Comparison of ENCODE assay signal across 31 cellular contexts in genomic region chr17:11954961-11955360, GRCh38.
"Had no signal": no experiment of that assay in that cellular context is flagged by ENCODE, and none has a peak within 500 bp of the region (broad histone marks: within the 10 kb centered on the region; RNA-seq: fewer than 3 reads in every experiment).

No MANE protein-coding gene starts in this region.

- H3K27me3 ChIP-seq: neutrophil, ovary, right lobe of liver, sigmoid colon, suprapubic skin, testis, tibial artery, transverse colon, upper lobe of right lung, uterus had no signal

- H3K9me3 Mint-ChIP-seq: type B pancreatic cell had no signal

- H3K4me1 Mint-ChIP-seq: naive thymus-derived CD8-positive, alpha-beta T cell; nephron progenitor cell; neural crest cell; stimulated activated memory B cell treated with anti-CD40 and anti-IgM and Interleukin-4, amounts not matched to agents 10 μg/mL and 1 μg/mL and 100 μg/mL, for 72 hours; stimulated activated naive CD8-positive, alpha-beta T cell treated with anti-CD3 and anti-CD28 coated beads, Interleukin-15, amount 100 ng/mL, for 72 hours had no signal

- DNase-seq: naive thymus-derived CD8-positive, alpha-beta T cell; nephron progenitor cell; nucleus accumbens; ovary; posterior cingulate gyrus; psoas muscle; right cardiac atrium; right lobe of liver; sigmoid colon; small intestine; stimulated activated CD4-positive, alpha-beta T cell treated with anti-CD3 and anti-CD28 coated beads, Interleukin-15, amount 100 ng/mL, for 24 hours; stimulated activated CD4-positive, alpha-beta T cell treated with anti-CD3 and anti-CD28 coated beads, Interleukin-4, amount 100 ng/mL, for 1 hour; stimulated activated CD4-positive, alpha-beta T cell treated with anti-CD3 and anti-CD28 coated beads, Interleukin-4, amount 100 ng/mL, for 4 hours; stimulated activated CD8-positive, alpha-beta memory T cell treated with anti-CD3 and anti-CD28 coated beads, Interleukin-4, amount 100 ng/mL, for 48 hours; stimulated activated naive CD4-positive, alpha-beta T cell; stimulated activated naive CD8-positive, alpha-beta T cell treated with anti-CD3 and anti-CD28 coated beads, Interleukin-15, amount 100 ng/mL, for 72 hours; stimulated activated naive CD8-positive, alpha-beta T cell treated with anti-CD3 and anti-CD28 coated beads, Interleukin-15, Interleukin-2, amounts not matched to agents 100 U/mL and 50 U/mL, for 24 hours; substantia nigra; testis; tibial artery; transverse colon; upper lobe of right lung; uterus had no signal

- ATAC-seq: naive thymus-derived CD8-positive, alpha-beta T cell; natural killer cell treated with Interleukin-12 subunit alpha and Interleukin-12 subunit beta and Interleukin-15 and Interleukin-18, amount 100 ng/mL, for 72 hours; psoas muscle; right cardiac atrium; right lobe of liver; stimulated activated memory B cell treated with anti-CD40 and anti-IgM and Interleukin-4, amounts not matched to agents 10 μg/mL and 1 μg/mL and 100 μg/mL, for 72 hours; stimulated activated naive CD8-positive, alpha-beta T cell treated with anti-CD3 and anti-CD28 coated beads, Interleukin-15, amount 100 ng/mL, for 72 hours; stimulated activated naive CD8-positive, alpha-beta T cell treated with anti-CD3 and anti-CD28 coated beads, Interleukin-15, Interleukin-2, amounts not matched to agents 100 U/mL and 50 U/mL, for 24 hours; upper lobe of right lung had no signal

- H3K4me3 ChIP-seq: ovary, psoas muscle, right lobe of liver, sigmoid colon, suprapubic skin, testis, tibial artery, transverse colon, upper lobe of right lung, uterus had no signal

- H3K27ac Mint-ChIP-seq: naive thymus-derived CD8-positive, alpha-beta T cell; natural killer cell treated with Interleukin-12 subunit alpha and Interleukin-12 subunit beta and Interleukin-15 and Interleukin-18, amount 100 ng/mL, for 72 hours; nephron progenitor cell; progenitor cell of endocrine pancreas; stimulated activated memory B cell treated with anti-CD40 and anti-IgM and Interleukin-4, amounts not matched to agents 10 μg/mL and 1 μg/mL and 100 μg/mL, for 72 hours; stimulated activated naive CD8-positive, alpha-beta T cell treated with anti-CD3 and anti-CD28 coated beads, Interleukin-15, amount 100 ng/mL, for 72 hours; type B pancreatic cell had no signal

- H3K79me2 ChIP-seq: parathyroid adenoma had no signal

- H2AFZ ChIP-seq: parathyroid adenoma had no signal

- H3K9ac ChIP-seq: parathyroid adenoma had no signal

- H3K27ac ChIP-seq: neutrophil, ovary, parathyroid adenoma, psoas muscle, right lobe of liver, sigmoid colon, suprapubic skin, testis, tibial artery, transverse colon, upper lobe of right lung, uterus had no signal

- H3K27me3 Mint-ChIP-seq: naive thymus-derived CD8-positive, alpha-beta T cell; natural killer cell treated with Interleukin-12 subunit alpha and Interleukin-12 subunit beta and Interleukin-15 and Interleukin-18, amount 100 ng/mL, for 72 hours; progenitor cell of endocrine pancreas; stimulated activated memory B cell treated with anti-CD40 and anti-IgM and Interleukin-4, amounts not matched to agents 10 μg/mL and 1 μg/mL and 100 μg/mL, for 72 hours; stimulated activated naive CD8-positive, alpha-beta T cell treated with anti-CD3 and anti-CD28 coated beads, Interleukin-15, amount 100 ng/mL, for 72 hours; type B pancreatic cell had no signal

- H3K36me3 ChIP-seq: neutrophil, ovary, right lobe of liver, transverse colon, upper lobe of right lung had no signal

- H3K4me1 ChIP-seq: parathyroid adenoma, psoas muscle, right lobe of liver, sigmoid colon, testis, tibial artery, transverse colon, upper lobe of right lung, uterus had no signal

- H3K36me3 Mint-ChIP-seq: type B pancreatic cell had no signal

- H3K9me3 ChIP-seq: ovary, right lobe of liver, testis had no signal

- H3K4me3 Mint-ChIP-seq: naive thymus-derived CD8-positive, alpha-beta T cell; natural killer cell treated with Interleukin-12 subunit alpha and Interleukin-12 subunit beta and Interleukin-15 and Interleukin-18, amount 100 ng/mL, for 72 hours; nephron progenitor cell; neural crest cell; stimulated activated memory B cell treated with anti-CD40 and anti-IgM and Interleukin-4, amounts not matched to agents 10 μg/mL and 1 μg/mL and 100 μg/mL, for 72 hours; stimulated activated naive CD8-positive, alpha-beta T cell treated with anti-CD3 and anti-CD28 coated beads, Interleukin-15, amount 100 ng/mL, for 72 hours; type B pancreatic cell had no signal
